ENCODE assay signal across 1 cellular context in the genomic region with DNA sequence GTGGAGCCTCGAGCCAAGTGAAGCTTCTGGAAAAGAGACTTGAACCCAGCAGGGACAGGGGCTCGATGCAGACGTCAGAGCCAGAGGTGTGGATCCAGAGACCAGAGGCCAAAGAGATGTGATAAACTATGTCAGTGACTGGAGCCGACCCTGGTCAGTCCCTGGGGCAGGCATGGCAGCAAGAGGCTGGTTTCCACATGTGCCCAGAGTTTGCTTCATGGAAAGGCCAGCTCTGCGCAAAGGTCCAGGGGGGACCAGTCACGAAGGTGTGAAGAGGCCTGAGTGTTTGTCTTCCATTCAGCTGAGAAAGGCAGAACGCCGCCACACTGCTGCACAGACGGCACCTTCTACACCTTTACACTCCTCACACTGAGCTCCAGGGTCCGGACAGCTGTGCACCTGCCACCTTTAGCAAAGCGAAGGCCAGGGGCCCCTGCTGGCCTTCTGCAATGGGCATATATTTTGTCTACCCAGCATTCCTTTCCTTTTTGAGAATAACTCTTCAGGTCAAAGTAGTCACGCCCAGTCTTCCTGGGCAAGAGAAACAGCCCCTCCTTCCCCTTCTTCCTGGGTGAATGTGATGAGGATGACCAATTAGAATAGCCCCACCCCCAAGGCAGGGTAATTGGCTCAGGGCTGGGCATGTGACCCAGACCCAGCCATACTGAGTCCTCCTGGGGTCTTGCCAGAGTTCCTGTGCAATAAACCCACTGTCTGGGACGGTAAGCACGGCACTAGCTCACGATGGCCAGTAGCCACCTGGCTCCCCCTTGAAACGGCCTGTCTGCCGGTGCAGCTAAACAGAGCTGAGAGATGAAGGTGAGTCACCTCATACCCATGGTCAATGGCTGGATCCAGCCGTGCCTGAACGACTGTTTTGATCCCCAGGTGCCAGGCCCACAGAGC.
TF ChIP-seq lines count a peak whose summit lies in the region.

No MANE protein-coding gene starts in this region.

TF ChIP-seq in H1, 55 proteins besides CTCF, POLR2A, EP300 and RAD21:
- TF ChIP-seq RBBP5 (IDR thresholded peaks at IDR 0.05; ENCODE audit: borderline replicate concordance, low read depth, low read length): no peak
- TF ChIP-seq TAF7 (optimal IDR thresholded peaks at IDR 0.05; ENCODE audit: borderline replicate concordance, low read depth, low read length): no peak
- no peak for TF ChIP-seq CBX5 (IDR thresholded peaks at IDR 0.05; ENCODE audit: low read depth, low read length)
- no peak for TF ChIP-seq KDM1A (IDR thresholded peaks at IDR 0.05; ENCODE audit: borderline replicate concordance, low read length)
- TF ChIP-seq RXRA (IDR thresholded peaks at IDR 0.05; ENCODE audit: insufficient read depth, low read depth, low read length): no peak
- no peak for TF ChIP-seq YY1 (IDR thresholded peaks at IDR 0.05; ENCODE audit: low read depth, low read length)
- TF ChIP-seq ATF3 (IDR thresholded peaks at IDR 0.05; ENCODE audit: insufficient read depth, low read depth, low read length): no peak
- no peak for TF ChIP-seq ASH2L (IDR thresholded peaks at IDR 0.05; ENCODE audit: low read length)
TF ChIP-seq in H1: peak in this region for 0.
